Comparison of ENCODE assay signal across 1 cellular context in the genomic region with DNA sequence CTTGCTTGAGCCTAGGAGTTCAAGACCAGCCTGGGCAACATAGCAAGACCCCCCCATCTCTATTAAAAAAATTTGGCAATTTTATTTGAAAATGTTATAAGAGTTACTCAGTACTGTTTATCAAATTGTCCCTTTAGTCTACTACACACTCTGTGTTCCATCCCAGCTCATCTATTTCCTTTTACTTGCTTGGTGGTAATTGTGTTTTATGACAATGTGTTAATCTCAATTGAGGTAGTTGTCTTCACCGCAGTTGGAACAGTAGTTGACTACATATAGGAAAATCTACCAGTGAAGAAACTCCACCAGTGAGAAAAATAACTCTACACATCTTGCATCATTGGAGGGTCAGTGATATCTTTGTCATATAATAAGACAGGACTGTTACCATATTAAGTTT.
A peak's percentile ranks its signal among the peaks of the same experiment; 100 is the strongest.
TF ChIP-seq lines count a peak whose summit lies in the region.

No MANE protein-coding gene starts in this region.

TF ChIP-seq in K562, 482 proteins besides CTCF, POLR2A, EP300 and RAD21:
- TF ChIP-seq CC2D1A (IDR thresholded peaks at IDR 0.05) (no peak), ZNF121 (CRISPR knock-in tag; conservative IDR thresholded peaks at IDR 0.05) (0 out of 2 replicates have a peak, but pooled peaks have one; percentile 10)
